ENCODE assay signal across 11 cellular contexts in the genomic region with DNA sequence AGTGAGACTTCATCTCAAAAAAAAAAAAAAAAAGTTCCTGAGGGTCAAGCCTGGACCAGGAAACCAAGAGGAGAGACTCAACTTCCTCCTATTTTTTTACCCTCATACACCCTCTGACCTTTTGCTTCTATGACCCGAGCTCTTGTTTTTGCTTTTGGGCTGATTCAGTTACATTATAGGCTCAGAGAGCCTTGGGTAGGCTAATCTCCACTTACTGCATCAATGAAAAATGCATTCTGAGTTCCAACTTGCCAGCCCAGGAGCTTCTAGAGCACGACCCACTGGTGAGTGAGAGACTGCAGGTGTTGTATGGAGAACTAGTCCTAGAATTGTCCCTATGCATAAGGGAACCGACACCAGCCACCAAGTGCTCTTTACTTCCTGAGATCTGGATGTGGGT.
DNase-seq lines count a peak whose midpoint lies in the region; ATAC-seq and TF ChIP-seq lines count a peak whose summit lies in the region.
"Had no signal": no experiment of that assay in that cellular context is flagged by ENCODE, and none has a peak within 500 bp of the region (broad histone marks: within the 10 kb centered on the region; RNA-seq: fewer than 3 reads in every experiment).

No MANE protein-coding gene starts in this region.

- no peaks in the 10 kb centered on the region for H4K20me1 ChIP-seq in DOHH2 (ENCODE audit: control insufficient read depth, insufficient read depth, low read depth, low read length)

- intact Hi-C loops in sciatic nerve (cut with DNase I): no loop called here

- no peak overlapping the region for H3K4me2 ChIP-seq in DOHH2 (ENCODE audit: low read length)

- no peaks in the 10 kb centered on the region for H3K36me3 Mint-ChIP-seq in T-helper 17 cell (ENCODE audit: low read depth)
- H3K36me3 Mint-ChIP-seq: CD8-positive, alpha-beta memory T cell had no signal

- H3K4me3 ChIP-seq in DOHH2 (ENCODE audit: low read length) (no peak overlapping the region), fibroblast of the aortic adventitia (ENCODE audit: low read depth, low read length) (no peak overlapping the region)

- no peak for ATAC-seq in T-helper 17 cell
- peak; percentile 69 for ATAC-seq in sciatic nerve
- ATAC-seq in GM18502 (IDR thresholded peaks at IDR 0.05; ENCODE audit: poor library complexity, unreplicated experiment): no peak
- ATAC-seq: Panc1 had no signal

- H3K4me3 Mint-ChIP-seq in T-helper 17 cell: no peak overlapping the region
- H3K4me3 Mint-ChIP-seq: CD8-positive, alpha-beta memory T cell had no signal

- TF ChIP-seq CTCF in DOHH2 (IDR thresholded peaks at IDR 0.05; ENCODE audit: low read depth, low read length, poor library complexity, severe bottlenecking) (no peak), fibroblast of the aortic adventitia (IDR thresholded peaks at IDR 0.05; ENCODE audit: insufficient read depth, low read length) (no peak)

- peak overlapping the region; percentile 95 for H3K27ac Mint-ChIP-seq in T-helper 17 cell

- H3K27me3 ChIP-seq in DOHH2 (ENCODE audit: control insufficient read depth, low read length): no peaks in the 10 kb centered on the region

- no peaks in the 10 kb centered on the region for H3K9me2 ChIP-seq in DOHH2 (replicated peaks; ENCODE audit: control insufficient read depth, low read length)

- H3K36me3 ChIP-seq in DOHH2 (ENCODE audit: control insufficient read depth, low read length): peaks cover 7% of the 10 kb centered on the region

- no peaks in the 10 kb centered on the region for H3K79me2 ChIP-seq in DOHH2 (ENCODE audit: control insufficient read depth, low read length)

- H3K4me1 Mint-ChIP-seq in T-helper 17 cell: peaks cover 2% of the 10 kb centered on the region

- H3F3A ChIP-seq in DOHH2 (ENCODE audit: control insufficient read depth, insufficient read depth): peaks cover 25% of the 10 kb centered on the region

- H3K9me3 ChIP-seq in DOHH2 (ENCODE audit: control insufficient read depth, insufficient read depth, low read length): no peaks in the 10 kb centered on the region
- no peaks in the 10 kb centered on the region for H3K9me3 ChIP-seq in T-helper 17 cell (ENCODE audit: control insufficient read depth, low read length, poor library complexity, severe bottlenecking)

- H3K4me1 ChIP-seq in DOHH2 (ENCODE audit: control insufficient read depth, low read length): peaks cover 95% of the 10 kb centered on the region

- H3K27ac ChIP-seq in DOHH2 (ENCODE audit: low read depth, low read length): peak overlapping the region; percentile 93

- DNase-seq in T-helper 17 cell (no peak), fibroblast of the aortic adventitia (ENCODE audit: low read depth) (peak; percentile 78), sciatic nerve (ENCODE audit: low spot score) (no peak), NCI-H526 treated with DMSO at 0.1 percent for 48 hours (lab: John Stamatoyannopoulos, UW) (no peak), NCI-H526 (lab: John Stamatoyannopoulos, UW) (no peak)
- no peak for DNase-seq in activated CD8-positive, alpha-beta memory T cell treated with anti-CD3 and anti-CD28 coated beads for 24 hours
- DNase-seq: activated gamma-delta T cell treated with Interleukin-2 at 50 U/mL for 16 hours had no signal

- H3K27me3 Mint-ChIP-seq in T-helper 17 cell: no peaks in the 10 kb centered on the region
